ENCODE assay signal across 8 cellular contexts in the genomic region with DNA sequence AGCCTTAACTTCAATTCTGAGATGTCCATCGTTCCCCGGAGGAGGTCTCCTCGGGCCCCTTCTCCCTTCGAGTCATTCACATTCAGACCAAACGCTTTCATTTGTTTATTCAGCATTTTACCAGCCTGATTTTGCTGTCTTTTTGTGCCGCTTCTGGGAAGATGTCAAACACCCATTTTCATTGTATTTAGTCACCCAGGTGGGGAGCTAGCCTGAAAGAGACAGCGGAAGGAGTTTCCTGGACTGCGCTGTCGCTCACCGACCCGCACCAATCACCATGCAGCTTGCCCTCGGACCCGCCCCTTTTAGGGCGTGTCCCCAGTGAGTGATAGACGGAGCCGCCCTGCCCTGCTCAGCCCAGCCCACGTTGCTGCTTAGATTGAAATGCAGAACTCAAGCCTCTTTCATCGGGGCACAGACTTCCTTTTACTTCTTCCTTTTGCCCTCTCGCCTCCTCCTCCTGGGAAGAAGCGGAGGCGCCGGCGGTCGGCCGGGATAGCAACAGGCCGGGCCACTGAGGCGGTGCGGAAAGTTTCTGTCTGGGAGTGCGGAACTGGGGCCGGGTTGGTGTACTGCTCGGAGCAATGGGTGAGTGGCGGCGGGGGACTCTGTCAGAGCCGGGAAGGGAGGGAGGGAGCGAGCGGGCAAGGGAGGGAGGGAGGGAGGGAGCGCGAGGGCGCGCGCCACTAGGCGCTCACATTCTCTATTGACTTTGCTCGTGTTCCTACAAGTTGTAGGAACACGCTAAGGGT. TPM values are rescaled to one million over a fixed set of nuclear protein-coding genes. Genes with fewer than 3 reads are reported as not detected.
DNase-seq lines count a peak whose midpoint lies in the region; ATAC-seq and TF ChIP-seq lines count a peak whose summit lies in the region.

A gene (plus strand): TSS at position 355 of the 752 bp plus-strand sequence. CDS start 230 bp downstream, at position 585.

- peaks cover 46% of the 10 kb centered on the region for H3K4me1 Mint-ChIP-seq in activated T-cell treated with anti-CD3 and anti-CD28 coated beads, Interleukin-2, amount 50 U/mL, for 24 hours (ENCODE audit: low read depth)
- H3K4me1 Mint-ChIP-seq in osteocyte (ENCODE audit: unreplicated experiment) = peaks cover 52% of the 10 kb centered on the region

- peak within 1 kb of the TSS; percentile 52 for H3K27ac Mint-ChIP-seq in activated T-cell treated with anti-CD3 and anti-CD28 coated beads, Interleukin-2, amount 50 U/mL, for 24 hours
- H3K27ac Mint-ChIP-seq in osteocyte (ENCODE audit: unreplicated experiment) = peak within 1 kb of the TSS; percentile 52

- H3K27me3 Mint-ChIP-seq in activated T-cell treated with anti-CD3 and anti-CD28 coated beads, Interleukin-2, amount 50 U/mL, for 24 hours = peaks cover 99% of the 10 kb centered on the region
- peaks cover 92% of the 10 kb centered on the region for H3K27me3 Mint-ChIP-seq in osteocyte (ENCODE audit: unreplicated experiment)

- ATAC-seq in HG03095 (IDR thresholded peaks at IDR 0.05; ENCODE audit: unreplicated experiment) (peak; percentile 54), GM19328 (IDR thresholded peaks at IDR 0.05; ENCODE audit: unreplicated experiment) (no peak)

- POLR2A ChIA-PET in GM10248 (lab: Yijun Ruan, JAX) = no interaction called here

- DNase-seq in GM10248 (ENCODE audit: extremely low spot score) = peak; percentile 58
- peak; percentile 95 for DNase-seq in NCI-H2171 (lab: John Stamatoyannopoulos, UW)
- peak; percentile 52 for DNase-seq in activated T-cell treated with anti-CD3 and anti-CD28 coated beads, Interleukin-2, amount 50 U/mL, for 24 hours
- peak; percentile 78 for DNase-seq in germinal center (ENCODE audit: low spot score)
- DNase-seq in osteocyte (ENCODE audit: extremely low spot score, unreplicated experiment) = no peak

- no peaks in the 10 kb centered on the region for H3K36me3 Mint-ChIP-seq in activated T-cell treated with anti-CD3 and anti-CD28 coated beads, Interleukin-2, amount 50 U/mL, for 24 hours (ENCODE audit: low read depth)
- H3K36me3 Mint-ChIP-seq in osteocyte (ENCODE audit: unreplicated experiment) = no peaks in the 10 kb centered on the region

- TF ChIP-seq CTCF in 22Rv1 (IDR thresholded peaks at IDR 0.05) (peak; percentile 13; the same call in 1 of the 2 replicates), GM10248 (IDR thresholded peaks at IDR 0.05; ENCODE audit: control extremely low read depth, extremely low read depth, low read depth, missing control alignments) (no peak), osteocyte (IDR thresholded peaks at IDR 0.05) (no peak)

- H3K9me3 Mint-ChIP-seq in activated T-cell treated with anti-CD3 and anti-CD28 coated beads, Interleukin-2, amount 50 U/mL, for 24 hours = no peaks in the 10 kb centered on the region
- no peaks in the 10 kb centered on the region for H3K9me3 Mint-ChIP-seq in osteocyte (ENCODE audit: unreplicated experiment)

- peak within 1 kb of the TSS; percentile 36 for H3K4me3 Mint-ChIP-seq in activated T-cell treated with anti-CD3 and anti-CD28 coated beads, Interleukin-2, amount 50 U/mL, for 24 hours
- H3K4me3 Mint-ChIP-seq in osteocyte (ENCODE audit: unreplicated experiment) = peak within 1 kb of the TSS; percentile 74

- CTCF ChIA-PET in GM10248 (lab: Yijun Ruan, JAX) = no interaction called here

- peak within 1 kb of the TSS; percentile 86 for H3K27ac ChIP-seq in 22Rv1

RNA-seq across cellular contexts. Expression of the gene that starts here (rescaled TPM):
- 3.9 and 4.6 TPM in 2 replicates for total RNA-seq in osteocyte
